9 cellular contexts compared by ENCODE assay signal in the genomic region with DNA sequence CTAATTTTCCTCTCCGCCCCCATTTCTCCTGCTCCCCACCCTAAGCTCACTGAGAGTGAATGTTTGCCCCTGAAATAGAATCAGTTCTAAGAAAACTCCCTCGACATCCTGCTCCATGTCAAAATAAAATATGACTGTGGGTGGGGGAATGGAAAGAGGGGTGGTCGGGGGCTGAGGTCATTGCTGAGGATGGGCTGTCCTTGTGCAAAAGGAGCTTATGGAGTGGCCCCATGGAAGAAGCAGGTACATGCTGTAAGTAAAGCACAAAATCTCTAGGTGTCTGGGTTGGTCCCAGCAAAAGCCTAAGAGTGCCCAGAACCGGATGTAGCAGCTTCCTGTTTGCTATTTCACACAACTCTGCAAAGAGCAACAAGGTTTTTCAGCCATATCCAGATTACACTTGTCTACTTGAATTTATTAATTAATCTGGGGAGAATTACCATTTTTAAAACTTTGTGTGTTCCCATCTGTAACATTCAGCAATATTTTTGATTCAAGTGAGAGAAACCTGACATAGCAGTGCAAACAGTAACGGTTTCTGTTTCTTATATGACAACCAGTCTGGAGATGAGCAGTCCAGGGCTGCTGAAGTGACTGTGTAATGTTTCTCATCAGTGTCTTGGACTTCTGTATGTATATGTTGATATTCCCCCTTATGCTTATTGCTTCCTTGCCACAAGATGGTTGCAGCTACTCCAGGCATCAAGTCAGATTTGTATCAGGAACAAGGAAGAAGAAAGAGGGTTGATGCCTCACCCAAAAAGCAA. TPM values are rescaled to one million over a fixed set of nuclear protein-coding genes. Genes with fewer than 3 reads are reported as not detected.
DNase-seq lines count a peak whose midpoint lies in the region; ATAC-seq and TF ChIP-seq lines count a peak whose summit lies in the region.
"Had no signal": no experiment of that assay in that cellular context is flagged by ENCODE, and none has a peak within 500 bp of the region (broad histone marks: within the 10 kb centered on the region; RNA-seq: fewer than 3 reads in every experiment).

No MANE protein-coding gene starts in this region.

- H3K4me1 Mint-ChIP-seq in Caco-2 (ENCODE audit: low read depth, unreplicated experiment): peaks cover 5% of the 10 kb centered on the region

- H3K4me2 ChIP-seq in hepatocyte: no peak overlapping the region

- CTCF ChIA-PET in Caco-2 (lab: Charles Lee): no interaction called here

- DNase-seq in NB4 (ENCODE audit: low read depth) (peak; percentile 62), germinal center (ENCODE audit: low spot score) (peak; percentile 30), GM03348 (ENCODE audit: low spot score) (no peak), hepatocyte (ENCODE audit: low spot score) (no peak), GM13976 (ENCODE audit: low spot score) (no peak), Caco-2 (no peak)

- no TSS peak for BruUV-seq in Caco-2 (replicated peaks; lab: Mats Ljungman, UMichigan)

- no peak overlapping the region for H2AFZ ChIP-seq in hepatocyte

- ATAC-seq in GM18517 (IDR thresholded peaks at IDR 0.05; ENCODE audit: unreplicated experiment): peak; percentile 59
- peak; percentile 54 for ATAC-seq in HG02588 (IDR thresholded peaks at IDR 0.05; ENCODE audit: unreplicated experiment)

- peak overlapping the region; percentile 21 for H3K4me3 ChIP-seq in NB4 (ENCODE audit: low read depth, low read length)
- H3K4me3 ChIP-seq in hepatocyte: no peak overlapping the region
- no peak overlapping the region for H3K4me3 ChIP-seq in Caco-2 (ENCODE audit: low read depth, low read length)

- no peaks in the 10 kb centered on the region for H3K79me2 ChIP-seq in hepatocyte

- no peaks in the 10 kb centered on the region for H3K9me3 Mint-ChIP-seq in Caco-2 (ENCODE audit: unreplicated experiment)

- peaks cover 18% of the 10 kb centered on the region for H3K27me3 ChIP-seq in hepatocyte
- no peaks in the 10 kb centered on the region for H3K27me3 ChIP-seq in Caco-2 (replicated peaks; ENCODE audit: control insufficient read depth, insufficient read depth, low read length)

- in situ Hi-C loops in GM13976 (cut with MboI; ENCODE audit: low sequenced_read_pairs, unreplicated experiment): no loop called here

- no peak overlapping the region for H3K27ac Mint-ChIP-seq in Caco-2 (ENCODE audit: unreplicated experiment)

- H3K36me3 ChIP-seq in hepatocyte (replicated peaks; ENCODE audit: insufficient read depth, low read depth): no peaks in the 10 kb centered on the region
- H3K36me3 ChIP-seq in Caco-2 (ENCODE audit: control insufficient read depth, insufficient read depth, low read length): no peaks in the 10 kb centered on the region

- no peak overlapping the region for H3K4me3 Mint-ChIP-seq in Caco-2 (ENCODE audit: unreplicated experiment)

- H3K9me3 ChIP-seq in hepatocyte (ENCODE audit: low read depth): no peaks in the 10 kb centered on the region
- no peaks in the 10 kb centered on the region for H3K9me3 ChIP-seq in Caco-2

- H3K27ac ChIP-seq in hepatocyte: no peak overlapping the region

- no peak for TF ChIP-seq CTCF in NB4 (IDR thresholded peaks at IDR 0.05; ENCODE audit: low read depth, low read length)
- no peak for TF ChIP-seq CTCF in hepatocyte (IDR thresholded peaks at IDR 0.05; ENCODE audit: poor library complexity)
- TF ChIP-seq CTCF in GM13976 (IDR thresholded peaks at IDR 0.05; ENCODE audit: borderline replicate concordance, control extremely low read depth, extremely low read depth, insufficient read depth, missing control alignments): no peak
- no peak for TF ChIP-seq CTCF in Caco-2 (IDR thresholded peaks at IDR 0.05; ENCODE audit: insufficient read depth in 1 of 2, low read depth in 1 of 2, low read length in 1 of 2, severe bottlenecking in 1 of 2, unreplicated experiment in 1 of 2)

- no peaks in the 10 kb centered on the region for H4K20me1 ChIP-seq in hepatocyte (ENCODE audit: insufficient read depth, poor library complexity, severe bottlenecking)

- H3K27me3 Mint-ChIP-seq in Caco-2 (ENCODE audit: insufficient read depth, unreplicated experiment): peaks cover 21% of the 10 kb centered on the region

- TF ChIP-seq POLR2A in NB4 (IDR thresholded peaks at IDR 0.05; ENCODE audit: extremely low read depth, insufficient read length): no peak

- WGBS in hepatocyte (ENCODE audit: low lambda C conversion rate, missing lambda C conversion rate): 73% methylated on average over 5 of the region's 5 CpGs

- POLR2A ChIA-PET in Caco-2 (lab: Charles Lee): no interaction called here

- H3K4me1 ChIP-seq in hepatocyte (ENCODE audit: insufficient read depth) (no peaks in the 10 kb centered on the region), Caco-2 (no peaks in the 10 kb centered on the region)

- H3K36me3 Mint-ChIP-seq in Caco-2 (ENCODE audit: insufficient read depth, unreplicated experiment): no peaks in the 10 kb centered on the region

- intact Hi-C loops in Caco-2 (cut with micrococcal nuclease; ENCODE audit: unreplicated experiment): no loop called here

- H3K9me2 ChIP-seq in hepatocyte (replicated peaks; ENCODE audit: insufficient read depth): no peaks in the 10 kb centered on the region

RNA-seq across cellular contexts. Expression of a gene that starts 40.4 kb away (rescaled TPM):
- not detected in 2 replicates for total RNA-seq in hepatocyte
- not detected in 2 replicates for polyA plus RNA-seq in hepatocyte
- total RNA-seq in Caco-2 (2022): not detected in 2 replicates
- total RNA-seq: LHCN-M2 had no signal

Comparison
In these comparisons a context has a peak if more than half of its experiments do, and no peak if none do; other contexts are left out.
1. DNase-seq: peak in NB4 (single experiment) and germinal center (single experiment); none in GM03348 (single experiment), hepatocyte (single experiment), GM13976 (single experiment) and Caco-2 (0 of 2).